In genomic region chr7:26348234-26348851, GRCh38 we compare ENCODE assay signal across 12 cellular contexts. TPM values are rescaled to one million over a fixed set of nuclear protein-coding genes. Genes with fewer than 3 reads are reported as not detected.
A peak's percentile ranks its signal among the peaks of the same experiment; 100 is the strongest.
DNase-seq lines count a peak whose midpoint lies in the region; ATAC-seq, FAIRE-seq and TF ChIP-seq lines count a peak whose summit lies in the region.
"Had no signal": no experiment of that assay in that cellular context is flagged by ENCODE, and none has a peak within 500 bp of the region (broad histone marks: within the 10 kb centered on the region; RNA-seq: fewer than 3 reads in every experiment).

No MANE protein-coding gene starts in this region.

- no peak overlapping the region for H4K91ac ChIP-seq in trophoblast cell (ENCODE audit: low read depth, low read length)

- H3K4me2 ChIP-seq in HepG2 (ENCODE audit: low read depth, low read length) (peak overlapping the region; percentile 55), trophoblast cell (ENCODE audit: low read length) (no peak overlapping the region), mammary epithelial cell (ENCODE audit: insufficient read depth, low read depth, low read length) (no peak overlapping the region)

- H3K79me2 ChIP-seq in HepG2 (ENCODE audit: insufficient read depth, low read length) (peaks cover 2% of the 10 kb centered on the region), trophoblast cell (ENCODE audit: control insufficient read depth, insufficient read depth, low read length, poor library complexity) (no peaks in the 10 kb centered on the region), mammary epithelial cell (ENCODE audit: insufficient read depth, low read length) (no peaks in the 10 kb centered on the region)

- H3K23ac ChIP-seq in trophoblast cell (ENCODE audit: low read length): no peak overlapping the region

- no peak overlapping the region for H2BK120ac ChIP-seq in trophoblast cell (ENCODE audit: insufficient read depth, low read length, poor library complexity)

- TF ChIP-seq CTCF in HepG2 (CRISPR knock-in tag; IDR thresholded peaks at IDR 0.05) (peak; percentile 18; the same call in 1 of the 2 replicates), mammary epithelial cell (conservative IDR thresholded peaks at IDR 0.05 in 1 of 2, IDR thresholded peaks at IDR 0.05 in 1 of 2; ENCODE audit: extremely low read depth in 1 of 2, insufficient read depth in 1 of 2, low read depth in 1 of 2, low read length in 2 of 2) (no peak)

- H2BK5ac ChIP-seq in trophoblast cell (ENCODE audit: low read depth, low read length, poor library complexity): no peak overlapping the region

- peak; percentile 52 for DNase-seq in KBM-7
- peak; percentile 82 for DNase-seq in HepG2 (ENCODE audit: low spot score)
- no peak for DNase-seq in trophoblast cell
- no peak for DNase-seq in mammary epithelial cell
- no peak for DNase-seq in activated CD8-positive, alpha-beta T cell treated with anti-CD3 and anti-CD28 coated beads, Interleukin-2, amount 10 ng/mL, durations not matched to agents 7 days and 5 days
- DNase-seq in SHP77 treated with DMSO at 0.1 percent for 48 hours (lab: John Stamatoyannopoulos, UW): no peak
- DNase-seq: activated gamma-delta T cell treated with Interleukin-2 at 50 U/mL for 16 hours; CD4-positive, alpha-beta T cell had no signal

- H3K9me3 ChIP-seq in HepG2 (ENCODE audit: low read length) (no peaks in the 10 kb centered on the region), trophoblast cell (ENCODE audit: insufficient read depth, low read depth, low read length) (no peaks in the 10 kb centered on the region), mammary epithelial cell (replicated peaks; ENCODE audit: insufficient read depth, low read length) (no peaks in the 10 kb centered on the region)

- H4K8ac ChIP-seq in trophoblast cell (ENCODE audit: low read depth, low read length): no peak overlapping the region

- no peak overlapping the region for H3K4me3 Mint-ChIP-seq in activated CD8-positive, alpha-beta T cell treated with anti-CD3 and anti-CD28 coated beads, Interleukin-2, amount 10 ng/mL, durations not matched to agents 7 days and 5 days
- H3K4me3 Mint-ChIP-seq: CD4-positive, alpha-beta T cell; stimulated activated effector memory CD8-positive, alpha-beta T cell treated with anti-CD3 and anti-CD28 coated beads, Interleukin-12 subunit alpha, Interleukin-12 subunit beta, amount 100 ng/mL, for 72 hours had no signal

- H3K9ac ChIP-seq in HepG2 (ENCODE audit: insufficient read depth, low read depth, low read length) (peak overlapping the region; percentile 8; the same call in 1 of the 2 replicates), trophoblast cell (ENCODE audit: low read length) (no peak overlapping the region), mammary epithelial cell (ENCODE audit: insufficient read depth, low read length) (no peak overlapping the region)

- dilution Hi-C loops in mammary epithelial cell (cut with HindIII; ENCODE audit: low sequenced_read_pairs): loop anchor here (10.0 kb wide), 1 partner anchor 46 kb away; no protein-coding TSS in a partner anchor

- no peak overlapping the region for H3K4ac ChIP-seq in trophoblast cell (ENCODE audit: low read depth, low read length)

- H2BK12ac ChIP-seq in trophoblast cell (ENCODE audit: low read length): no peak overlapping the region

- intact Hi-C loops in HepG2 (cut with micrococcal nuclease; ENCODE audit: unreplicated experiment) (loop anchor here (5.0 kb wide), 2 partner anchors 56 to 146 kb away; partner anchors contain the start of genes CBX3, HNRNPA2B1 and SNX10), mammary epithelial cell (cut with micrococcal nuclease) (no loop called here)

- in situ Hi-C loops in KBM-7 (cut with MboI; ENCODE audit: low pct_unique_long_range_greater_than_20kb, low sequenced_read_pairs) (no loop called here), HepG2 (cut with HindIII; ENCODE audit: extremely low pct_ligation_motif_present, low pct_unique_long_range_greater_than_20kb) (no loop called here), mammary epithelial cell (cut with MboI; ENCODE audit: low sequenced_read_pairs in 2 of 2) (no loop called here)

- H3K4me3 ChIP-seq in HepG2 (replicated peaks in 1 of 3; ENCODE audit: insufficient read depth in 1 of 3, low read depth in 2 of 3, low read length in 3 of 3) (no peak overlapping the region), trophoblast cell (ENCODE audit: low read depth, low read length) (no peak overlapping the region), mammary epithelial cell (replicated peaks in 1 of 3; ENCODE audit: insufficient read depth in 1 of 3, low read depth in 2 of 3, low read length in 3 of 3) (no peak overlapping the region)
- H3K4me3 ChIP-seq: skin epidermis had no signal

- H3K36me3 ChIP-seq in HepG2 (replicated peaks in 1 of 2; ENCODE audit: control insufficient read depth in 1 of 2, insufficient read depth in 2 of 2, low read length in 2 of 2) (peaks cover 6 to 13% of the 10 kb centered on the region in 2 experiments; a peak in 4 of 5 replicates), trophoblast cell (ENCODE audit: control insufficient read depth in 1 of 2, insufficient read depth in 2 of 2, low read length in 2 of 2) (peaks cover 2% of the 10 kb centered on the region in 2 experiments), mammary epithelial cell (ENCODE audit: insufficient read depth, low read length) (no peaks in the 10 kb centered on the region)

- H3K79me1 ChIP-seq in trophoblast cell (ENCODE audit: low read length): no peaks in the 10 kb centered on the region

- H3K27ac ChIP-seq in HepG2 (ENCODE audit: extremely low read length, insufficient read depth, low read length) (peak overlapping the region; percentile 86), trophoblast cell (ENCODE audit: low read depth, low read length) (no peak overlapping the region), mammary epithelial cell (ENCODE audit: insufficient read depth, low read depth, low read length) (no peak overlapping the region)

- H3K27me3 ChIP-seq in HepG2 (ENCODE audit: control insufficient read depth in 1 of 2, insufficient read depth in 2 of 2, low read length in 2 of 2) (no peaks in the 10 kb centered on the region; a peak in 1 of 5 replicates), trophoblast cell (ENCODE audit: insufficient read depth, low read length) (no peaks in the 10 kb centered on the region), mammary epithelial cell (ENCODE audit: insufficient read depth, low read length) (no peaks in the 10 kb centered on the region)

- peaks cover 36% of the 10 kb centered on the region for H3K36me3 Mint-ChIP-seq in activated CD8-positive, alpha-beta T cell treated with anti-CD3 and anti-CD28 coated beads, Interleukin-2, amount 10 ng/mL, durations not matched to agents 7 days and 5 days (ENCODE audit: low read depth)

- H4K12ac ChIP-seq in trophoblast cell (ENCODE audit: low read depth, low read length): no peak overlapping the region

- H4K20me1 ChIP-seq in HepG2 (ENCODE audit: insufficient read depth, low read length) (no peaks in the 10 kb centered on the region), mammary epithelial cell (ENCODE audit: insufficient read depth, low read length) (no peaks in the 10 kb centered on the region)

- no peaks in the 10 kb centered on the region for H3K4me1 Mint-ChIP-seq in activated CD8-positive, alpha-beta T cell treated with anti-CD3 and anti-CD28 coated beads, Interleukin-2, amount 10 ng/mL, durations not matched to agents 7 days and 5 days (ENCODE audit: low read depth)

- H3K14ac ChIP-seq in trophoblast cell (ENCODE audit: low read length): no peak overlapping the region

- 6% methylated on average over 10 of the region's 10 CpGs for WGBS in HepG2 (ENCODE audit: low lambda C conversion rate)
- WGBS in trophoblast cell (ENCODE audit: extremely low coverage, insufficient coverage, insufficient read length): no CpG with 5 or more reads among the region's 10 CpGs
- 84% methylated on average over 10 of the region's 10 CpGs for WGBS in mammary epithelial cell (ENCODE audit: low coverage, missing lambda C conversion rate)

- TF ChIP-seq EP300 in HepG2 (IDR thresholded peaks at IDR 0.05; ENCODE audit: low read depth in 2 of 2, low read length in 2 of 2) (no peak; a peak in 1 of 4 replicates), HepG2 (CRISPR knock-in tag; IDR thresholded peaks at IDR 0.05; ENCODE audit: borderline replicate concordance) (peak; percentile 13; the same call in 1 of the 2 replicates)

- TF ChIP-seq RAD21 in HepG2 (CRISPR knock-in tag; IDR thresholded peaks at IDR 0.05): no peak

- no peak overlapping the region for H3K27ac Mint-ChIP-seq in activated CD8-positive, alpha-beta T cell treated with anti-CD3 and anti-CD28 coated beads, Interleukin-2, amount 10 ng/mL, durations not matched to agents 7 days and 5 days
- H3K27ac Mint-ChIP-seq: CD4-positive, alpha-beta T cell; stimulated activated effector memory CD8-positive, alpha-beta T cell treated with anti-CD3 and anti-CD28 coated beads, Interleukin-12 subunit alpha, Interleukin-12 subunit beta, amount 100 ng/mL, for 72 hours had no signal

- H3K18ac ChIP-seq in trophoblast cell (ENCODE audit: low read length): no peak overlapping the region

- POLR2A ChIA-PET in HepG2 (lab: Yijun Ruan, JAX): interaction anchor here (0.7 to 2.3 kb wide), 14 partner anchors 9 to 783 kb away, joined by 3 to 19 read pairs (median 4); partner anchors contain the start of genes CBX3, HNRNPA2B1, HOXA4 and SNX10
- POLR2A ChIA-PET in activated CD8-positive, alpha-beta T cell treated with anti-CD3 and anti-CD28 coated beads, Interleukin-2, amount 10 ng/mL, durations not matched to agents 7 days and 5 days (lab: Charles Lee): no interaction called here

- ATAC-seq in GM18520 (IDR thresholded peaks at IDR 0.05; ENCODE audit: unreplicated experiment) (peak; percentile 62), GM21786 (IDR thresholded peaks at IDR 0.05; ENCODE audit: unreplicated experiment) (peak; percentile 64), HepG2 (peak; percentile 93)
- no peak for ATAC-seq in activated CD8-positive, alpha-beta T cell treated with anti-CD3 and anti-CD28 coated beads, Interleukin-2, amount 10 ng/mL, durations not matched to agents 7 days and 5 days
- ATAC-seq: stimulated activated effector memory CD8-positive, alpha-beta T cell treated with anti-CD3 and anti-CD28 coated beads, Interleukin-12 subunit alpha, Interleukin-12 subunit beta, amount 100 ng/mL, for 72 hours had no signal

- H2AK5ac ChIP-seq in trophoblast cell (ENCODE audit: low read length): no peak overlapping the region

- BruUV-seq in HepG2 (replicated peaks; lab: Mats Ljungman, UMichigan): TSS peak; percentile 46
- BruUV-seq in mammary epithelial cell (replicated peaks; lab: Mats Ljungman, UMichigan): no TSS peak

- CTCF ChIA-PET in HepG2 (lab: Yijun Ruan, JAX; ENCODE audit: low intra/inter-chr PET ratio, low total read pairs) (no interaction called here), mammary epithelial cell (lab: Charles Lee; ENCODE audit: low non-redundant PET) (no interaction called here)
- CTCF ChIA-PET in activated CD8-positive, alpha-beta T cell treated with anti-CD3 and anti-CD28 coated beads, Interleukin-2, amount 10 ng/mL, durations not matched to agents 7 days and 5 days (lab: Charles Lee): interaction anchor here (0.6 to 2.1 kb wide), 5 partner anchors 17 to 455 kb away, joined by 3 to 9 read pairs (median 4); no protein-coding TSS in a partner anchor

- no peaks in the 10 kb centered on the region for H3K27me3 Mint-ChIP-seq in activated CD8-positive, alpha-beta T cell treated with anti-CD3 and anti-CD28 coated beads, Interleukin-2, amount 10 ng/mL, durations not matched to agents 7 days and 5 days (ENCODE audit: low read depth)
- H3K27me3 Mint-ChIP-seq: CD4-positive, alpha-beta T cell had no signal

- FAIRE-seq in HepG2 (lab: Jason Lieb, UNC): peak; percentile 68

- no peaks in the 10 kb centered on the region for H3K9me3 Mint-ChIP-seq in activated CD8-positive, alpha-beta T cell treated with anti-CD3 and anti-CD28 coated beads, Interleukin-2, amount 10 ng/mL, durations not matched to agents 7 days and 5 days (ENCODE audit: insufficient read depth)
- H3K9me3 Mint-ChIP-seq: CD4-positive, alpha-beta T cell; stimulated activated effector memory CD8-positive, alpha-beta T cell treated with anti-CD3 and anti-CD28 coated beads, Interleukin-12 subunit alpha, Interleukin-12 subunit beta, amount 100 ng/mL, for 72 hours had no signal

- peak in 1 of 2 experiments; percentile 44; a peak in 1 of 4 replicates for TF ChIP-seq POLR2A in HepG2 (IDR thresholded peaks at IDR 0.05; ENCODE audit: insufficient read depth in 1 of 2, low read depth in 2 of 2, low read length in 2 of 2)

- peaks cover 65% of the 10 kb centered on the region for H3K4me1 ChIP-seq in HepG2 (ENCODE audit: insufficient read depth, low read length)
- no peaks in the 10 kb centered on the region for H3K4me1 ChIP-seq in trophoblast cell (ENCODE audit: control insufficient read depth in 1 of 2, insufficient read depth in 2 of 2, low read length in 2 of 2)
- peaks cover 7% of the 10 kb centered on the region for H3K4me1 ChIP-seq in mammary epithelial cell (ENCODE audit: insufficient read depth, low read length)

- H2AFZ ChIP-seq in HepG2 (ENCODE audit: low read length) (peak overlapping the region; percentile 9), trophoblast cell (ENCODE audit: insufficient read depth, low read length, poor library complexity) (no peak overlapping the region), mammary epithelial cell (ENCODE audit: low read depth, low read length) (no peak overlapping the region)

RNA-seq across cellular contexts. Expression of gene SNX10, which starts 56.7 kb away (rescaled TPM):
- total RNA-seq in HepG2 (2016; rRNA removed; fragmentation: Illumina TruSeq; extraction: Trizol) (26.0 and 43.1 TPM in 2 replicates), mammary epithelial cell (10 to 100 TPM in 1 of 2 donors, 1 to 10 TPM in 1; 6.0 to 13.0 TPM)
- 11.0 and 13.9 TPM in 2 replicates for total RNA-seq in HepG2 (2016; cell fraction: cytosol; rRNA removed; fragmentation: Illumina TruSeq; extraction: Trizol; ENCODE audit: low read depth)
- total RNA-seq in HepG2 (2016; cell fraction: insoluble cytoplasmic fraction; rRNA removed; fragmentation: Illumina TruSeq; extraction: Trizol): 26.8 and 44.6 TPM in 2 replicates
- 36.5 and 37.9 TPM in 2 replicates for total RNA-seq in HepG2 (2016; cell fraction: membrane; rRNA removed; fragmentation: Illumina TruSeq; extraction: Trizol)
- 14.2 and 18.3 TPM in 2 replicates for total RNA-seq in HepG2 (2016; cell fraction: nucleus; rRNA removed; fragmentation: Illumina TruSeq; extraction: Trizol)
- polyA plus RNA-seq in HepG2 (2011; rRNA removed) (18.6 and 27.6 TPM in 2 replicates), mammary epithelial cell (11.4 TPM)
- polyA plus RNA-seq in HepG2 (2011; cell fraction: cytosol; rRNA removed): 13.8 and 23.3 TPM in 2 replicates
- 5.2 and 8.7 TPM in 2 replicates for polyA plus RNA-seq in HepG2 (2011; cell fraction: nucleus; rRNA removed)
- 32.4 and 42.5 TPM in 2 replicates for polyA plus RNA-seq in HepG2 (2012)
- 19.2 and 21.4 TPM in 2 replicates for polyA plus RNA-seq in HepG2 (2016; cell fraction: cytosol; fragmentation: Illumina TruSeq; extraction: Trizol; ENCODE audit: low read depth)
- 55.9 and 58.7 TPM in 2 replicates for polyA plus RNA-seq in HepG2 (2016; cell fraction: insoluble cytoplasmic fraction; fragmentation: Illumina TruSeq; extraction: Trizol; ENCODE audit: low read depth)
- 39.2 and 40.3 TPM in 2 replicates for polyA plus RNA-seq in HepG2 (2016; cell fraction: membrane; fragmentation: Illumina TruSeq; extraction: Trizol; ENCODE audit: low read depth)
- 28.8 and 32.3 TPM in 2 replicates for polyA plus RNA-seq in HepG2 (2016; cell fraction: nucleus; fragmentation: Illumina TruSeq; extraction: Trizol; ENCODE audit: insufficient read depth, low read depth)
- polyA minus RNA-seq in HepG2 (2011; rRNA and poly(A)+ RNA removed; ENCODE audit: low replicate concordance): 1.4 and 7.6 TPM in 2 replicates
- polyA minus RNA-seq in HepG2 (2011; cell fraction: cytosol; rRNA and poly(A)+ RNA removed): 18.6 and 21.0 TPM in 2 replicates
- polyA minus RNA-seq in HepG2 (2011; cell fraction: nucleus; rRNA and poly(A)+ RNA removed): 12.9 and 18.8 TPM in 2 replicates
- 14.7 and 15.0 TPM in 2 replicates for polyA plus RNA-seq in trophoblast cell (2013)
- polyA minus RNA-seq in mammary epithelial cell: 4.5 TPM
- 10 to 100 TPM; 39.2 to 42.7 TPM for total RNA-seq in activated CD8-positive, alpha-beta T cell treated with anti-CD3 and anti-CD28 coated beads, Interleukin-2, amount 10 ng/mL, durations not matched to agents 7 days and 5 days

Comparison
In these comparisons a context has a peak if more than half of its experiments do, and no peak if none do; other contexts are left out.
1. DNase-seq: peak in KBM-7 (single experiment) and HepG2 (single experiment); none in trophoblast cell (0 of 2), mammary epithelial cell (single experiment), activated CD8-positive, alpha-beta T cell treated with anti-CD3 and anti-CD28 coated beads, Interleukin-2, amount 10 ng/mL, durations not matched to agents 7 days and 5 days (single experiment) and SHP77 treated with DMSO at 0.1 percent for 48 hours (single experiment).